In the genomic region with DNA sequence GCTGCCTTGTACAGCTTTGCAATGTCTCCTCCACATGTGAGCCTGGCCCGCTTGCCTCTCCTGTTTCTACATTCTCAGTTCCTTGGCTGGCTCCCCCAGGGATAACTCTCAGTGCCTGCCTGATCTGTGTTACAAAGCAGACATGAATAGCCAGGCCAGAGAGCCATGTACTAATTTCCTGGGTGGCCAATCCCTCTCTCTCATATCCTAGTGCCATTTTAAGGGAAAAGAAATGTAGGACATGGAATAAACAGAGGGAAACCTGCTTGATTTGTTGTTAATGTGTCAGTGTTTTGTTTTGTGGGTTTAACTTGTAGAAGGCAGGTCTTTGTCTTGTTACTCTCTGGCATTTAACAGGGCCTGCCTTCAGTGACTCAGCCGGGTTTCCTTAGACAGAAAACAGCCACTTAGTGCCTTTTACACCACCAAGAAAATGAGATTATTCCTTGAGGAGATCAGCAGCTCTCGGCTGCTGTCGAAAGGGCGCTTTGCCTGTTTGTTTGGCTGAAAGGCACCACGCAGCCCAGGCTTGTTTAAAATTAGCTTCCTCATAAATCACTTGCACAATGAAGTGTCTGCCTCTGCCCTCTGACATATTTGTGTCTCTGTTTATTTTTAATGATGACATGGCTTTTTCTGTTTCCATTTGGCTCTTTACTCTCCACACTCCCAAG, we compare ENCODE assay signal across 8 cellular contexts.
DNase-seq lines count a peak whose midpoint lies in the region; ATAC-seq and TF ChIP-seq lines count a peak whose summit lies in the region.

No MANE protein-coding gene starts in this region.

- H3K9me3 ChIP-seq in stomach: no peaks in the 10 kb centered on the region

- H3K4me1 ChIP-seq in stomach: peaks cover 0 to 36% (median 14%) of the 10 kb centered on the region in 4 donors

- H3K9me3 Mint-ChIP-seq in MCF 10A (ENCODE audit: unreplicated experiment): no peaks in the 10 kb centered on the region
- peaks cover 0 to 17% (median 8%) of the 10 kb centered on the region in 3 donors for H3K9me3 Mint-ChIP-seq in T-cell

- no peak overlapping the region for H3K4me3 ChIP-seq in kidney epithelial cell (ENCODE audit: low read depth, low read length)
- no peak overlapping the region for H3K4me3 ChIP-seq in stomach

- H3K4me3 Mint-ChIP-seq in MCF 10A (ENCODE audit: unreplicated experiment) (no peak overlapping the region), T-cell (no peak overlapping the region)

- 19 to 35% (median 22%) methylated on average over 6 of the region's 6 CpGs for WGBS in stomach, 5 donors

- peaks cover 11% of the 10 kb centered on the region for H3K4me1 Mint-ChIP-seq in MCF 10A (ENCODE audit: insufficient read depth, unreplicated experiment)
- no peaks in the 10 kb centered on the region for H3K4me1 Mint-ChIP-seq in T-cell

- H3K27me3 Mint-ChIP-seq in MCF 10A (ENCODE audit: insufficient read depth, unreplicated experiment): no peaks in the 10 kb centered on the region
- H3K27me3 Mint-ChIP-seq in T-cell: no peaks in the 10 kb centered on the region

- no peak for TF ChIP-seq CTCF in MCF 10A (IDR thresholded peaks at IDR 0.05; ENCODE audit: unreplicated experiment)
- TF ChIP-seq CTCF in kidney epithelial cell (IDR thresholded peaks at IDR 0.05; ENCODE audit: insufficient read depth, low read length, poor library complexity, severe bottlenecking): no peak
- no peak for TF ChIP-seq CTCF in stomach (IDR thresholded peaks at IDR 0.05)

- H3K27me3 ChIP-seq in kidney epithelial cell (ENCODE audit: control insufficient read depth, insufficient read depth, low read length): no peaks in the 10 kb centered on the region
- H3K27me3 ChIP-seq in stomach: no peaks in the 10 kb centered on the region

- ATAC-seq in T-cell (replicated peaks in 1 of 4): no peak

- DNase-seq in LHCN-M2 (ENCODE audit: low read depth): peak; percentile 61
- peak; percentile 13 for DNase-seq in MCF 10A (ENCODE audit: unreplicated experiment)
- peak; percentile 2 for DNase-seq in kidney epithelial cell (ENCODE audit: low read depth)
- DNase-seq in stomach: no peak
- DNase-seq in activated gamma-delta T cell (lab: John Stamatoyannopoulos, UW): no peak
- DNase-seq in T-cell: no peak
- DNase-seq in NCI-H2029 (lab: John Stamatoyannopoulos, UW): no peak
- no peak for DNase-seq in stimulated activated naive CD4-positive, alpha-beta T cell (lab: John Stamatoyannopoulos, UW)

- POLR2A ChIA-PET in MCF 10A (lab: Yijun Ruan, JAX): no interaction called here
- POLR2A ChIA-PET in T-cell (lab: Charles Lee): no interaction called here

- no peak for TF ChIP-seq POLR2A in stomach (IDR thresholded peaks at IDR 0.05)

- H3K36me3 Mint-ChIP-seq in MCF 10A (ENCODE audit: insufficient read depth, unreplicated experiment): no peaks in the 10 kb centered on the region
- no peaks in the 10 kb centered on the region for H3K36me3 Mint-ChIP-seq in T-cell

- H3K36me3 ChIP-seq in kidney epithelial cell (ENCODE audit: control insufficient read depth, insufficient read depth, low read length) (no peaks in the 10 kb centered on the region), stomach (no peaks in the 10 kb centered on the region)

- peak overlapping the region; percentile 55 to 82 (median 72) for H3K27ac ChIP-seq in stomach

- H3K27ac Mint-ChIP-seq in MCF 10A (ENCODE audit: low read depth, unreplicated experiment): peak overlapping the region; percentile 49
- H3K27ac Mint-ChIP-seq in T-cell: no peak overlapping the region

- no peak for TF ChIP-seq EP300 in stomach (IDR thresholded peaks at IDR 0.05)

- BruUV-seq in MCF 10A (replicated peaks; lab: Mats Ljungman, UMichigan): no TSS peak

- CTCF ChIA-PET in MCF 10A (lab: Yijun Ruan, JAX) (interaction anchor here (0.7 kb wide), 1 partner anchor 720 kb away, joined by 3 read pairs; no protein-coding TSS in a partner anchor), T-cell (lab: Charles Lee) (no interaction called here)

- intact Hi-C loops in MCF 10A (cut with micrococcal nuclease) (no loop called here), stomach (cut with DNase I; ENCODE audit: low total_unique reads) (no loop called here)

Comparison
In these comparisons a context has a peak if more than half of its experiments do, and no peak if none do; other contexts are left out.
1. DNase-seq: peak in LHCN-M2 (single experiment), MCF 10A (single experiment) and kidney epithelial cell (single experiment); none in stomach (single experiment), activated gamma-delta T cell (single experiment), T-cell (0 of 34), NCI-H2029 (single experiment) and stimulated activated naive CD4-positive, alpha-beta T cell (0 of 6).